ENCODE assay signal across 10 cellular contexts in genomic region chr3:100992086-100993033, GRCh38. TPM values are rescaled to one million over a fixed set of nuclear protein-coding genes. Genes with fewer than 3 reads are reported as not detected.
DNase-seq lines count a peak whose midpoint lies in the region; ATAC-seq and TF ChIP-seq lines count a peak whose summit lies in the region.
"Had no signal": no experiment of that assay in that cellular context is flagged by ENCODE, and none has a peak within 500 bp of the region (broad histone marks: within the 10 kb centered on the region; RNA-seq: fewer than 3 reads in every experiment).

No MANE protein-coding gene starts in this region.

- in situ Hi-C loops in GM13977 (cut with MboI; ENCODE audit: low pct_unique_long_range_greater_than_20kb, low sequenced_read_pairs, unreplicated experiment), result no loop called here

- TF ChIP-seq CTCF in foreskin keratinocyte (conservative IDR thresholded peaks at IDR 0.05) (no peak), omental fat pad (IDR thresholded peaks at IDR 0.05) (no peak), GM13977 (IDR thresholded peaks at IDR 0.05; ENCODE audit: extremely low read depth, insufficient read depth, missing control alignments) (no peak)

- peaks cover 10% of the 10 kb centered on the region for H3K4me1 ChIP-seq in foreskin keratinocyte

- no peaks in the 10 kb centered on the region for H3K27me3 ChIP-seq in foreskin keratinocyte

- DNase-seq in AG08396 (ENCODE audit: low spot score), result peak; percentile 17
- peak in 1 of 2 donors; percentile 58 for DNase-seq in foreskin keratinocyte
- DNase-seq in omental fat pad (ENCODE audit: low spot score), result no peak
- no peak for DNase-seq in SKM-1 treated with dmso at 0.1 percent for 144 hours (lab: John Stamatoyannopoulos, UW; ENCODE audit: unreplicated experiment)
- DNase-seq in GM13977 (ENCODE audit: low spot score), result no peak
- no peak for DNase-seq in DMS114 treated with DMSO at 0.1 percent for 48 hours (lab: John Stamatoyannopoulos, UW; ENCODE audit: unreplicated experiment)
- DNase-seq: CD4-positive, alpha-beta T cell had no signal

- peak; percentile 88 for ATAC-seq in SK-N-SH treated with all-trans-retinoic acid at 6 μM for 48 hours
- peak; percentile 58 for ATAC-seq in foreskin keratinocyte
- peak; percentile 83 for ATAC-seq in omental fat pad (ENCODE audit: low FRiP score)
- ATAC-seq in HG02852 (IDR thresholded peaks at IDR 0.05; ENCODE audit: unreplicated experiment), result no peak

- H3K27ac ChIP-seq in foreskin keratinocyte, result no peak overlapping the region
- H3K27ac ChIP-seq: epithelial cell of prostate had no signal

TF ChIP-seq in SK-N-SH treated with all-trans-retinoic acid at 6 μM for 48 hours, 23 proteins besides CTCF, POLR2A, EP300 and RAD21:
- TF ChIP-seq CREB5 (CRISPR knock-in tag; IDR thresholded peaks at IDR 0.05; ENCODE audit: low read depth), result no peak
- no peak for TF ChIP-seq TSHZ2 (CRISPR knock-in tag; IDR thresholded peaks at IDR 0.05)
- TF ChIP-seq ZFP30 (CRISPR knock-in tag; IDR thresholded peaks at IDR 0.05), result no peak
- no peak for TF ChIP-seq BACH2 (CRISPR knock-in tag; IDR thresholded peaks at IDR 0.05; ENCODE audit: borderline replicate concordance)
- no peak for TF ChIP-seq CSDC2 (CRISPR knock-in tag; IDR thresholded peaks at IDR 0.05)
- no peak for TF ChIP-seq ZC3H10 (CRISPR knock-in tag; IDR thresholded peaks at IDR 0.05)
- no peak for TF ChIP-seq PATZ1 (CRISPR knock-in tag; IDR thresholded peaks at IDR 0.05; ENCODE audit: borderline replicate concordance)

RNA-seq across cellular contexts. Expression of gene ABI3BP, which starts 0.9 kb away (rescaled TPM):
- total RNA-seq in foreskin keratinocyte (2.0 and 2.7 TPM in 2 replicates), omental fat pad (100 to 1,000 TPM in 2 of 4 donors, 10 to 100 TPM in 2; 37.4 to 155 (median 112) TPM)
- 0.62 and 0.68 TPM in 2 replicates for polyA plus RNA-seq in foreskin keratinocyte
- total RNA-seq: CD4-positive, alpha-beta T cell had no signal

Comparison
In these comparisons a context has a peak if more than half of its experiments do, and no peak if none do; other contexts are left out.
1. RNA of gene ABI3BP, which starts 0.9 kb away (total RNA-seq): 37.4 to 155 TPM in omental fat pad; 2.0 to 2.7 TPM in foreskin keratinocyte; every median in the first group is over 10 times any median in the second.